1 cellular context compared by ENCODE assay signal in genomic region chr2:102703748-102704147, GRCh38.
TF ChIP-seq lines count a peak whose summit lies in the region.

No MANE protein-coding gene starts in this region.

TF ChIP-seq in HepG2, 621 proteins besides CTCF, POLR2A, EP300 and RAD21:
- TF ChIP-seq ATF7-NPFF (CRISPR knock-in tag; IDR thresholded peaks at IDR 0.05; ENCODE audit: low read depth) (no peak), MIXL1 (CRISPR knock-in tag; IDR thresholded peaks at IDR 0.05) (peak; percentile 41; the same call in 1 of the 2 replicates), ZNF383 (CRISPR knock-in tag; IDR thresholded peaks at IDR 0.05; ENCODE audit: borderline replicate concordance) (no peak), STAG1 (CRISPR knock-in tag; IDR thresholded peaks at IDR 0.05) (peak; percentile 75), SMC3 (IDR thresholded peaks at IDR 0.05; ENCODE audit: low read length) (peak; percentile 46; the same call in 1 of the 2 replicates)
